Comparison of ENCODE assay signal across 13 cellular contexts in the genomic region with DNA sequence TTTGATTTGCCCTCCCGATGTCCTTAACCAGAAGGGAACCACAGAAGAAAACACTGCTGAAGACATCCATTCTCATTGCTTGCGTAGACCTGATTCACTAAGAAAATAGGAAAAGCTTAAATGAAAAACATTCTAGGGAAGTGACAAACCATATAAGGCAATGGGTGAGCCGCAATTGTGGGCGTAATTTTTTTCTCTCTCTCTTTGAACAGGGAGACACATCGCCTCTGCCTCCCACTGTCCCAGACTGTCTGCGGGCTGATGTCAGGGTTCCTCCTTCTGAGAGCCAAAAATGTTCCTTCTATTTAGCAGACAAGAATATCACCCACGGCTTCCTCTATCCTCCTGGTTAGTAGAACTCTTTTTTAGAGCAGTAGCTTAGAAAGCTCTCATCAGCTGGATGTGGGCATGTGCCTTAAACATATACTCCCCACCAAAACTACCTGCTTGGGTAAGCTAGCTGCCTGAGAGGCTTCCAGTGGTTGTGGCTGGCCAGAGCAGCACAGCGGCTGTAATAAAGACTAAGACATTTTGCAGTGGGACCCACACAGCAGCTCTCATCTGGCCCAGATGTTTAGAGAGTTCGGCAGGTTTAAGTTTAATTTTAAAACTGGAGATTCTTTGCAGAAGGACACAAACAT. TPM values are rescaled to one million over a fixed set of nuclear protein-coding genes. Genes with fewer than 3 reads are reported as not detected.
A peak's percentile ranks its signal among the peaks of the same experiment; 100 is the strongest.
DNase-seq lines count a peak whose midpoint lies in the region; ATAC-seq and TF ChIP-seq lines count a peak whose summit lies in the region.
"Had no signal": no experiment of that assay in that cellular context is flagged by ENCODE, and none has a peak within 500 bp of the region (broad histone marks: within the 10 kb centered on the region; RNA-seq: fewer than 3 reads in every experiment).

No MANE protein-coding gene starts in this region.

- H3K27me3 ChIP-seq in ascending aorta, result no peaks in the 10 kb centered on the region
- H3K27me3 ChIP-seq in thoracic aorta (replicated peaks; ENCODE audit: insufficient read depth), result no peaks in the 10 kb centered on the region
- H3K27me3 ChIP-seq: ovary had no signal

- TF ChIP-seq CTCF in ascending aorta (IDR thresholded peaks at IDR 0.05) (no peak), thoracic aorta (IDR thresholded peaks at IDR 0.05) (no peak)

- H3K9me3 ChIP-seq in ascending aorta, result no peaks in the 10 kb centered on the region
- no peaks in the 10 kb centered on the region for H3K9me3 ChIP-seq in thoracic aorta
- H3K9me3 ChIP-seq: ovary had no signal

- H3K27ac ChIP-seq in ascending aorta, result peak overlapping the region in 1 of 2 donors; percentile 47
- peak overlapping the region; percentile 39 to 63 for H3K27ac ChIP-seq in thoracic aorta
- H3K27ac ChIP-seq: ovary had no signal

- H3K36me3 ChIP-seq in ascending aorta (no peaks in the 10 kb centered on the region), thoracic aorta (no peaks in the 10 kb centered on the region)
- H3K36me3 ChIP-seq: ovary had no signal

- DNase-seq in HT1080 (ENCODE audit: low read depth), result peak; percentile 77
- DNase-seq in ascending aorta (ENCODE audit: low spot score in 2 of 2), result peak in 1 of 2 donors; percentile 68
- DNase-seq in hippocampal formation (lab: John Stamatoyannopoulos, UW), result peak; percentile 17 to 61
- no peak for DNase-seq in thoracic aorta (ENCODE audit: low spot score)
- no peak for DNase-seq in effector CD4-positive, alpha-beta T cell
- DNase-seq in NCI-H226, result no peak
- DNase-seq: activated CD8-positive, alpha-beta memory T cell treated with anti-CD3 and anti-CD28 coated beads, Interleukin-2, amount 50 U/mL, for 48 hours; HCEC 1CT; NCI-H1694 treated with DMSO at 0.1 percent for 48 hours; T-helper 9 cell had no signal

- ATAC-seq in thoracic aorta (ENCODE audit: insufficient number of reproducible peaks, low FRiP score, low read depth) (no peak), GM18909 (IDR thresholded peaks at IDR 0.05; ENCODE audit: poor library complexity, unreplicated experiment) (no peak)

- intact Hi-C loops in ascending aorta (cut with DNase I), result no loop called here

- peak overlapping the region; percentile 23 to 28 for H3K4me3 ChIP-seq in ascending aorta
- H3K4me3 ChIP-seq in thoracic aorta, result peak overlapping the region; percentile 61
- H3K4me3 ChIP-seq: ovary had no signal

- H3K4me1 ChIP-seq in ascending aorta (peaks cover 0 to 4% of the 10 kb centered on the region in 2 donors), thoracic aorta (ENCODE audit: control insufficient read depth in 1 of 2, low read depth in 2 of 2) (peaks cover 9% of the 10 kb centered on the region in 2 donors)

RNA-seq across cellular contexts. Expression of gene CTAGE9, which starts 22.7 kb away (rescaled TPM):
- not detected in 2 replicates for total RNA-seq in HT1080 (2014; rRNA removed; shearing (Covaris generic))
- polyA plus RNA-seq in HT1080 (2015; cell fraction: cytosol; rRNA removed), result not detected in 2 replicates
- not detected in 2 replicates for polyA plus RNA-seq in HT1080 (2015; cell fraction: nucleus; rRNA removed)
- not detected for total RNA-seq in ascending aorta
- total RNA-seq in thoracic aorta, result not detected
- total RNA-seq: G401, ovary had no signal
- polyA plus RNA-seq: ovary had no signal

RNA-seq across cellular contexts. Expression of gene OR2A4, which starts 32.3 kb away (rescaled TPM):
- total RNA-seq in HT1080 (2014; rRNA removed; shearing (Covaris generic)), result 0.07 TPM in 1 of 2 replicates, not detected in the other
- polyA plus RNA-seq in HT1080 (2015; cell fraction: cytosol; rRNA removed), result 0.20 TPM in 1 of 2 replicates, not detected in the other
- 0.26 TPM in 1 of 2 replicates, not detected in the other for polyA plus RNA-seq in HT1080 (2015; cell fraction: nucleus; rRNA removed)
- total RNA-seq in ascending aorta (not detected), thoracic aorta (not detected)
- total RNA-seq: G401, ovary had no signal
- polyA plus RNA-seq: ovary had no signal

Comparison
In these comparisons a context has a peak if more than half of its experiments do, and no peak if none do; other contexts are left out.
1. DNase-seq: peak in HT1080 (single experiment) and hippocampal formation (2 of 2); none in thoracic aorta (single experiment), effector CD4-positive, alpha-beta T cell (single experiment) and NCI-H226 (single experiment).